2 cellular contexts compared by ENCODE assay signal in the genomic region with DNA sequence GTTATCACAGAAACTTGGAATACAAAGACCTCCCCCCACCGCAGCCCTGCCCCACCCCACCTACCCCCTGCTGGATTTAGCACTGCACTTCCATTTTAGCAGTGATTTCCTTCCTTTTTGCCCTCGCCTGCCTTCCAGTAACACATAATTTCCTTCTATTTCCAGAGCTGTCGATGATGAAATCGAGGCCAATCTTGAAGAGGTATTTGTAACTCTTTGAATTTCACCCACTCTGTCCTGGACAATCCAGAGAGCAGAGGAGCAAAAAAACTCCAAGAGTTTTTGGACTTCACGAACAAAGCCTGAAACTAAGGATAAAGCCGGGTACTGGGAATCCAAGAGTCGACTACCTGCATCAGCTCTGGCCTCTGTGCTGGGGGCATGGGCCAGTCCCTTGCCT.
TF ChIP-seq lines count a peak whose summit lies in the region.

No MANE protein-coding gene starts in this region.

TF ChIP-seq in endothelial cell of umbilical vein, 7 proteins besides CTCF, POLR2A, EP300 and RAD21:
- TF ChIP-seq FOS (IDR thresholded peaks at IDR 0.05; ENCODE audit: borderline replicate concordance, insufficient read depth, low read length), result no peak
- TF ChIP-seq POLR2AphosphoS5 (IDR thresholded peaks at IDR 0.05; ENCODE audit: insufficient read depth, low read depth, low read length), result peak; percentile 0
- no peak for TF ChIP-seq JUN (IDR thresholded peaks at IDR 0.05; ENCODE audit: borderline replicate concordance, insufficient read depth, insufficient read length, low read depth)

TF ChIP-seq in GM12891, 5 proteins besides CTCF, POLR2A, EP300 and RAD21:
- TF ChIP-seq SPI1 (IDR thresholded peaks at IDR 0.05; ENCODE audit: low read depth, low read length), result no peak
- no peak for TF ChIP-seq PAX5 (IDR thresholded peaks at IDR 0.05; ENCODE audit: insufficient read depth, low read length, severe bottlenecking)
- no peak for TF ChIP-seq TAF1 (IDR thresholded peaks at IDR 0.05; ENCODE audit: low read depth, low read length)
